In genomic region chr9:125982798-125983406, GRCh38 we compare ENCODE assay signal across 15 cellular contexts.
A peak's percentile ranks its signal among the peaks of the same experiment; 100 is the strongest.
DNase-seq lines count a peak whose midpoint lies in the region; ATAC-seq and TF ChIP-seq lines count a peak whose summit lies in the region.
"Had no signal": no experiment of that assay in that cellular context is flagged by ENCODE, and none has a peak within 500 bp of the region (broad histone marks: within the 10 kb centered on the region; RNA-seq: fewer than 3 reads in every experiment).

No MANE protein-coding gene starts in this region.

- H3K36me3 Mint-ChIP-seq in natural killer cell treated with Interleukin-12 subunit alpha and Interleukin-12 subunit beta and Interleukin-15 and Interleukin-18, amount 100 ng/mL, for 72 hours, result peaks cover 10% of the 10 kb centered on the region

- H3K4me1 ChIP-seq in left ventricle myocardium inferior, result no peaks in the 10 kb centered on the region
- H3K4me1 ChIP-seq: BE2C had no signal

- DNase-seq in cardiac septum (ENCODE audit: low spot score) (peak; percentile 51), left ventricle myocardium inferior (no peak), coronary artery (ENCODE audit: low spot score) (peak; percentile 49), DMS53 treated with DMSO at 0.1 percent for 48 hours (lab: John Stamatoyannopoulos, UW; ENCODE audit: unreplicated experiment) (no peak), hippocampal formation (lab: John Stamatoyannopoulos, UW) (no peak)
- DNase-seq in natural killer cell treated with Interleukin-12 subunit alpha and Interleukin-12 subunit beta and Interleukin-15 and Interleukin-18, amount 100 ng/mL, for 72 hours (ENCODE audit: low spot score), result peak; percentile 51
- no peak for DNase-seq in activated CD8-positive, alpha-beta memory T cell treated with anti-CD3 and anti-CD28 coated beads, Interleukin-2, amount 50 U/mL, for 48 hours
- DNase-seq: BE2C; CD4-positive, alpha-beta memory T cell; DMS153; DND-41; GDM1; H7 had no signal

- H3K4me3 Mint-ChIP-seq in natural killer cell treated with Interleukin-12 subunit alpha and Interleukin-12 subunit beta and Interleukin-15 and Interleukin-18, amount 100 ng/mL, for 72 hours, result no peak overlapping the region
- H3K4me3 Mint-ChIP-seq: CD4-positive, alpha-beta memory T cell; GM23338 had no signal

- H3K27ac Mint-ChIP-seq in natural killer cell treated with Interleukin-12 subunit alpha and Interleukin-12 subunit beta and Interleukin-15 and Interleukin-18, amount 100 ng/mL, for 72 hours, result no peak overlapping the region
- H3K27ac Mint-ChIP-seq: CD4-positive, alpha-beta memory T cell; GM23338 had no signal

- H3K9me3 ChIP-seq in left ventricle myocardium inferior (replicated peaks), result peaks cover 32% of the 10 kb centered on the region
- H3K9me3 ChIP-seq: BE2C had no signal

- H3K4me3 ChIP-seq in left ventricle myocardium inferior, result no peak overlapping the region
- H3K4me3 ChIP-seq in coronary artery, result no peak overlapping the region
- H3K4me3 ChIP-seq: GM23338 had no signal

- H3K27me3 ChIP-seq in left ventricle myocardium inferior (ENCODE audit: low read depth), result peaks cover 12% of the 10 kb centered on the region
- H3K27me3 ChIP-seq: BE2C had no signal

- peaks cover 0 to 4% of the 10 kb centered on the region in 2 donors for H3K4me1 Mint-ChIP-seq in natural killer cell treated with Interleukin-12 subunit alpha and Interleukin-12 subunit beta and Interleukin-15 and Interleukin-18, amount 100 ng/mL, for 72 hours (ENCODE audit: low read depth in 2 of 2)
- H3K4me1 Mint-ChIP-seq: CD4-positive, alpha-beta memory T cell; GM23338 had no signal

- no peak for ATAC-seq in natural killer cell treated with Interleukin-12 subunit alpha and Interleukin-12 subunit beta and Interleukin-15 and Interleukin-18, amount 100 ng/mL, for 72 hours
- ATAC-seq: GM23338 had no signal

- intact Hi-C loops in cardiac septum (cut with DNase I) (no loop called here), left ventricle myocardium inferior (cut with micrococcal nuclease) (no loop called here)

- no peak overlapping the region for H3K27ac ChIP-seq in left ventricle myocardium inferior (replicated peaks)
- H3K27ac ChIP-seq in coronary artery, result no peak overlapping the region
- H3K27ac ChIP-seq: C4-2B had no signal

- no peaks in the 10 kb centered on the region for H3K36me3 ChIP-seq in left ventricle myocardium inferior
- H3K36me3 ChIP-seq: BE2C had no signal

- peaks cover 10% of the 10 kb centered on the region for H3K9me3 Mint-ChIP-seq in natural killer cell treated with Interleukin-12 subunit alpha and Interleukin-12 subunit beta and Interleukin-15 and Interleukin-18, amount 100 ng/mL, for 72 hours

- peaks cover 12 to 20% of the 10 kb centered on the region in 2 donors for H3K27me3 Mint-ChIP-seq in natural killer cell treated with Interleukin-12 subunit alpha and Interleukin-12 subunit beta and Interleukin-15 and Interleukin-18, amount 100 ng/mL, for 72 hours

- TF ChIP-seq CTCF in left ventricle myocardium inferior (IDR thresholded peaks at IDR 0.05; ENCODE audit: borderline replicate concordance) (no peak), coronary artery (IDR thresholded peaks at IDR 0.05) (no peak)

Comparison
In these comparisons a context has a peak if more than half of its experiments do, and no peak if none do; other contexts are left out.
1. DNase-seq: peak in cardiac septum (single experiment), coronary artery (single experiment) and natural killer cell treated with Interleukin-12 subunit alpha and Interleukin-12 subunit beta and Interleukin-15 and Interleukin-18, amount 100 ng/mL, for 72 hours (single experiment); none in left ventricle myocardium inferior (single experiment), DMS53 treated with DMSO at 0.1 percent for 48 hours (single experiment), activated CD8-positive, alpha-beta memory T cell treated with anti-CD3 and anti-CD28 coated beads, Interleukin-2, amount 50 U/mL, for 48 hours (single experiment) and hippocampal formation (0 of 2).